ENCODE assay signal across 1 cellular context in the genomic region with DNA sequence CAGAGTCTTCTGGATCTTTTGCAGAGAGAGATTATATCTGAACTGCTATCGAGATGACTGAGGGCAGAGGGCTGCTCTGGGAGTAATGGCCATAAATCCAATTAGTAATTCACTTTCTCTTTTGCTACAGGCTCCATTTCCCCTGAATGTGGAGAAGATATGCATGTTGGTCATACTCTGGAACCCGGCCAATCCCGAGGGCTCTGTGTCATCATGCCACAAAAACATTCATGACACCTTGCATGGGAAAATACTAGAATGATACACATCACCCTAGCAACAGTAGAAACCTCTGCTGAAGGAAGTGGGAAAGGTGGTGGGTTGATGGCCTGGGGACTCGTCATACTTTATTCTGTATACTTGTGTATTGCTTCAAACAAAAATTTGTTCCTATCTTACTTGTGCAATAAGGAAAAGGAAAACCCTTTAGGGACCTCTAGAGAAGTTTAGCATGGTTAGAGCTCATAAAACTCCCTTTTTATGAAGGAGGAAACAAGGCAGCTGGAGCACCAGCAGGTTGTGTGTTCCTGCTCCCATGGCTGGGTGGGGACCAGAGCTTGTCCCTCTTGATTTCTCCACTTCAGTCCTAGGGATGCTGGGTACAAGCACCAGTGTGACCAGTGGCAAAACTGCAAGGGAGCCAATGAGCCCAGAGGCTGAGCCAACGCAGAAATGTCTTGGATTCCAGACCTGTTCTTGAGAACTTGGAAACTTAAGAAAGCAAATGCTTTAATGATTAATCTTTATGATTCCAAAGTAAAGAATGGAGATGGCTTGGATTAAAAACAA.
A peak's percentile ranks its signal among the peaks of the same experiment; 100 is the strongest.
TF ChIP-seq lines count a peak whose summit lies in the region.

No MANE protein-coding gene starts in this region.

TF ChIP-seq in HEK293, 187 proteins besides CTCF, POLR2A, EP300 and RAD21 (continued from another document):
- TF ChIP-seq PRDM2 (tag by site-specific recombination; IDR thresholded peaks at IDR 0.05; ENCODE audit: borderline replicate concordance) (no peak), ZNF629 (tag by site-specific recombination; IDR thresholded peaks at IDR 0.05) (peak; percentile 49; the same call in 1 of the 2 replicates), GFI1B (tag by site-specific recombination; IDR thresholded peaks at IDR 0.05) (no peak), REPIN1 (tag by site-specific recombination; IDR thresholded peaks at IDR 0.05; ENCODE audit: low read depth) (no peak), ZNF692 (tag by site-specific recombination; IDR thresholded peaks at IDR 0.05) (peak; percentile 71; the same call in 1 of the 2 replicates)
